Comparison of ENCODE assay signal across 1 cellular context in genomic region chr1:160844447-160845232, GRCh38.
TF ChIP-seq lines count a peak whose summit lies in the region.

No MANE protein-coding gene starts in this region.

TF ChIP-seq in HepG2, 621 proteins besides CTCF, POLR2A, EP300 and RAD21:
- TF ChIP-seq POLR2G (IDR thresholded peaks at IDR 0.05; ENCODE audit: low read depth, low read length) (no peak), FLYWCH1 (CRISPR knock-in tag; IDR thresholded peaks at IDR 0.05) (no peak), ZNF331 (CRISPR knock-in tag; IDR thresholded peaks at IDR 0.05) (peak; percentile 67; the same call in 1 of the 2 replicates)
